Comparison of ENCODE assay signal across 8 cellular contexts in genomic region chr5:131795128-131795719, GRCh38. TPM values are rescaled to one million over a fixed set of nuclear protein-coding genes. Genes with fewer than 3 reads are reported as not detected.
DNase-seq lines count a peak whose midpoint lies in the region; ATAC-seq and TF ChIP-seq lines count a peak whose summit lies in the region.

No MANE protein-coding gene starts in this region.

- peak overlapping the region; percentile 99 for H3K27ac ChIP-seq in gastrocnemius medialis

- no peak for DNase-seq in GM12864 (ENCODE audit: low read depth)
- peak; percentile 63 for DNase-seq in OCI-M1 (lab: John Stamatoyannopoulos, UW)
- DNase-seq in erythroblast (lab: John Stamatoyannopoulos, UW) = peak; percentile 35 to 55
- no peak for DNase-seq in gastrocnemius medialis
- DNase-seq in NCI-H146 (lab: John Stamatoyannopoulos, UW) = no peak
- no peak for DNase-seq in SW480 (ENCODE audit: low spot score)
- DNase-seq in stimulated activated CD4-positive, alpha-beta T cell treated with anti-CD3 and anti-CD28 coated beads, Interleukin-4, amount 100 ng/mL, for 24 hours = no peak
- no peak for DNase-seq in NCI-H1105 treated with DMSO at 0.1 percent for 48 hours (lab: John Stamatoyannopoulos, UW)

- TF ChIP-seq CTCF in GM12864 (IDR thresholded peaks at IDR 0.05; ENCODE audit: low read depth, low read length, missing control alignments) (no peak), gastrocnemius medialis (IDR thresholded peaks at IDR 0.05 in 4 of 5, conservative IDR thresholded peaks at IDR 0.05 in 1 of 5) (no peak)

- in situ Hi-C loops in gastrocnemius medialis (cut with MboI; ENCODE audit: low sequenced_read_pairs in 4 of 4) = loop anchor here in 3 of 4 donors (5.0 to 10.0 kb wide), 2 partner anchors 160 to 163 kb away; partner anchors contain the start of gene RAPGEF6 (in 2 of the 3)

- H3K36me3 ChIP-seq in gastrocnemius medialis = no peaks in the 10 kb centered on the region

- intact Hi-C loops in gastrocnemius medialis (cut with DNase I; ENCODE audit: low total_unique reads) = no loop called here

- H3K4me3 ChIP-seq in GM12864 (ENCODE audit: low read depth, low read length) = peak overlapping the region; percentile 69
- peak overlapping the region; percentile 84 to 93 (median 90) for H3K4me3 ChIP-seq in gastrocnemius medialis

- ATAC-seq in gastrocnemius medialis = no peak

- no peaks in the 10 kb centered on the region for H3K27me3 ChIP-seq in gastrocnemius medialis

- TF ChIP-seq POLR2A in erythroblast (IDR thresholded peaks at IDR 0.05; ENCODE audit: low read length) (no peak), gastrocnemius medialis (IDR thresholded peaks at IDR 0.05) (no peak)

- H3K4me1 ChIP-seq in gastrocnemius medialis = peaks cover 49 to 61% of the 10 kb centered on the region in 2 donors

- H3K9me3 ChIP-seq in gastrocnemius medialis = no peaks in the 10 kb centered on the region

RNA-seq across cellular contexts. Expression of gene FNIP1, which starts 1.6 kb away (rescaled TPM):
- total RNA-seq in gastrocnemius medialis = 10 to 100 TPM; 53.9 to 84.7 (median 66.9) TPM

Comparison
In these comparisons a context has a peak if more than half of its experiments do, and no peak if none do; other contexts are left out.
1. DNase-seq: peak in OCI-M1 (single experiment) and erythroblast (2 of 2); none in GM12864 (single experiment), gastrocnemius medialis (0 of 2), NCI-H146 (single experiment), SW480 (single experiment), stimulated activated CD4-positive, alpha-beta T cell treated with anti-CD3 and anti-CD28 coated beads, Interleukin-4, amount 100 ng/mL, for 24 hours (single experiment) and NCI-H1105 treated with DMSO at 0.1 percent for 48 hours (single experiment).